1 cellular context compared by ENCODE assay signal in the genomic region with DNA sequence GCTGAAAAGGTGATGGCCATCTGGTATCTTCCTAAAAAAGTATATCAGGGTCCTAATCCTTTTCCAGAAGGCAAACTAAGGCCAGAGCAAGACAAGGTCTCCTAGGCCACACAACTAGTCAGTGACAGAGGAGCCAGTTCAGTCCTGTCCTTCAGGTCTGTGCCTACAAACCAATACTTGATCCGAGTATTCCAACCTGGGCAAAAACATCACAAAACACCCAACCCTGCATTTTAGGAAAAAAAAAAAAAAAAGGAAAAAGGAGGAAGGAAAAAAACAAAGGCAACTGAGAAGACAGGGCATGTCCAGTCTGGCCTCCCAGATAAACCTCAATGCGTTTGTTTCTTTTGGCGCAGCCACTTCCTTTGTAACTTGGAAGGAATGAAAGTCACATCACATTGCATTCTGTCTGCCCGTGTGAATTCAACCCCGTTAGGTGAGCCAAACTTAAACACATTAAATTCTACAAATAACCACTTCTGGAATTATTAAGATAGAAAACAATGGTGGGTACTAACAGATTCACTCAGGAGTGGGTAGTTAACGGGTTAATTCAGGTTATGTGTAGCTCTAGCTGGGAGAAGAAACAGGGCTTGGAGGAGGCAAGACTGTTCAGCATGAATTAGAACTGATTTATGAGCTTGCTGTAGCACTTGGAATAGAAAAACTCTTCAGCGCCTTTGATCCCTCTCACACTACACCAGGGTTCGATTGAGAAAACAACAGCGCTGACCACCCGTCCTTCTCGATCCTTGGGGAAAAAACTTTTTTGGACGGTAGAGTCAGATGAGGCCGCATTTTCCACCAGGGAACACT.
TF ChIP-seq lines count a peak whose summit lies in the region.

No MANE protein-coding gene starts in this region.

TF ChIP-seq in H1, 55 proteins besides CTCF, POLR2A, EP300 and RAD21:
- TF ChIP-seq TCF12 (IDR thresholded peaks at IDR 0.05; ENCODE audit: low read depth, low read length), result no peak
